In genomic region chr3:139119331-139120025, GRCh38 we compare ENCODE assay signal across 16 cellular contexts.
A peak's percentile ranks its signal among the peaks of the same experiment; 100 is the strongest.
DNase-seq lines count a peak whose midpoint lies in the region; ATAC-seq and TF ChIP-seq lines count a peak whose summit lies in the region.
"Had no signal": no experiment of that assay in that cellular context is flagged by ENCODE, and none has a peak within 500 bp of the region (broad histone marks: within the 10 kb centered on the region; RNA-seq: fewer than 3 reads in every experiment).

No MANE protein-coding gene starts in this region.

- no peak for ATAC-seq in activated CD8-positive, alpha-beta memory T cell treated with anti-CD3 and anti-CD28 coated beads, Interleukin-2, amount 10 ng/mL, durations not matched to agents 7 days and 5 days
- no peak for ATAC-seq in GM21619 (IDR thresholded peaks at IDR 0.05; ENCODE audit: unreplicated experiment)
- no peak for ATAC-seq in T-helper 17 cell
- ATAC-seq: Panc1 had no signal

- TF ChIP-seq CTCF in endothelial cell (IDR thresholded peaks at IDR 0.05; ENCODE audit: unreplicated experiment) (no peak), osteoblast (IDR thresholded peaks at IDR 0.05; ENCODE audit: extremely low read depth, low read depth, low read length) (no peak), PC-9 (conservative IDR thresholded peaks at IDR 0.05) (no peak)

- no peaks in the 10 kb centered on the region for H3K27me3 Mint-ChIP-seq in activated CD8-positive, alpha-beta memory T cell treated with anti-CD3 and anti-CD28 coated beads, Interleukin-2, amount 10 ng/mL, durations not matched to agents 7 days and 5 days
- H3K27me3 Mint-ChIP-seq in endothelial cell (ENCODE audit: unreplicated experiment) (peaks cover 4% of the 10 kb centered on the region), T-helper 17 cell (peaks cover 7% of the 10 kb centered on the region)

- H2AFZ ChIP-seq in osteoblast (ENCODE audit: low read length) (no peak overlapping the region), PC-9 (no peak overlapping the region)

- peak; percentile 7 for DNase-seq in activated CD8-positive, alpha-beta memory T cell treated with anti-CD3 and anti-CD28 coated beads for 24 hours
- no peak for DNase-seq in activated CD8-positive, alpha-beta memory T cell treated with anti-CD3 and anti-CD28 coated beads, Interleukin-2, amount 10 ng/mL, durations not matched to agents 7 days and 5 days
- no peak for DNase-seq in endothelial cell (ENCODE audit: low spot score)
- DNase-seq in osteoblast (ENCODE audit: insufficient read length, low spot score, missing footprints): no peak
- DNase-seq in T-helper 17 cell: no peak
- no peak for DNase-seq in NCI-H510A (lab: John Stamatoyannopoulos, UW)
- DNase-seq in PC-9: no peak
- DNase-seq: Caco-2, KG1, NCI-H1105 treated with DMSO at 0.1 percent for 48 hours, NCI-H187 treated with DMSO at 0.1 percent for 48 hours, NCI-H2171, NCI-H446 treated with DMSO at 0.1 percent for 48 hours, NCI-H774 had no signal

- H3K9me3 Mint-ChIP-seq in activated CD8-positive, alpha-beta memory T cell treated with anti-CD3 and anti-CD28 coated beads, Interleukin-2, amount 10 ng/mL, durations not matched to agents 7 days and 5 days (ENCODE audit: low read depth): no peaks in the 10 kb centered on the region
- H3K9me3 Mint-ChIP-seq in endothelial cell (ENCODE audit: unreplicated experiment): no peaks in the 10 kb centered on the region

- no peak overlapping the region for H3K27ac Mint-ChIP-seq in activated CD8-positive, alpha-beta memory T cell treated with anti-CD3 and anti-CD28 coated beads, Interleukin-2, amount 10 ng/mL, durations not matched to agents 7 days and 5 days
- H3K27ac Mint-ChIP-seq in endothelial cell (ENCODE audit: unreplicated experiment) (peak overlapping the region; percentile 11), T-helper 17 cell (no peak overlapping the region)

- H3K36me3 Mint-ChIP-seq in activated CD8-positive, alpha-beta memory T cell treated with anti-CD3 and anti-CD28 coated beads, Interleukin-2, amount 10 ng/mL, durations not matched to agents 7 days and 5 days: no peaks in the 10 kb centered on the region
- H3K36me3 Mint-ChIP-seq in endothelial cell (ENCODE audit: low read depth, unreplicated experiment): no peaks in the 10 kb centered on the region
- no peaks in the 10 kb centered on the region for H3K36me3 Mint-ChIP-seq in T-helper 17 cell (ENCODE audit: low read depth)

- intact Hi-C loops in PC-9 (cut with micrococcal nuclease; ENCODE audit: unreplicated experiment): no loop called here

- H4K20me1 ChIP-seq in osteoblast (ENCODE audit: insufficient read depth, low read length) (no peaks in the 10 kb centered on the region), PC-9 (ENCODE audit: insufficient read depth) (no peaks in the 10 kb centered on the region)

- no peaks in the 10 kb centered on the region for H3K9me2 ChIP-seq in PC-9 (ENCODE audit: insufficient read depth)

- H3F3A ChIP-seq in PC-9 (ENCODE audit: insufficient read depth, low read depth): peaks cover 7% of the 10 kb centered on the region; the same call in 1 of the 2 replicates

- no peaks in the 10 kb centered on the region for H3K27me3 ChIP-seq in osteoblast (ENCODE audit: insufficient read depth, low read length)
- H3K27me3 ChIP-seq in PC-9 (ENCODE audit: insufficient read depth, low read depth): no peaks in the 10 kb centered on the region

- H3K4me3 Mint-ChIP-seq in activated CD8-positive, alpha-beta memory T cell treated with anti-CD3 and anti-CD28 coated beads, Interleukin-2, amount 10 ng/mL, durations not matched to agents 7 days and 5 days: no peak overlapping the region
- no peak overlapping the region for H3K4me3 Mint-ChIP-seq in endothelial cell (ENCODE audit: unreplicated experiment)
- H3K4me3 Mint-ChIP-seq in T-helper 17 cell: no peak overlapping the region

- BruUV-seq in PC-9 (replicated peaks; lab: Mats Ljungman, UMichigan): no TSS peak

- H3K79me2 ChIP-seq in osteoblast (ENCODE audit: insufficient read depth, low read length) (no peaks in the 10 kb centered on the region), PC-9 (ENCODE audit: low read depth) (no peaks in the 10 kb centered on the region)

- no peaks in the 10 kb centered on the region for H3K9me3 ChIP-seq in osteoblast (ENCODE audit: low read depth, low read length)
- H3K9me3 ChIP-seq in T-helper 17 cell (ENCODE audit: control insufficient read depth, low read length, poor library complexity, severe bottlenecking): no peaks in the 10 kb centered on the region
- H3K9me3 ChIP-seq in PC-9 (ENCODE audit: insufficient read depth, low read depth): no peaks in the 10 kb centered on the region
- H3K9me3 ChIP-seq: Caco-2 had no signal

- H3K4me1 Mint-ChIP-seq in activated CD8-positive, alpha-beta memory T cell treated with anti-CD3 and anti-CD28 coated beads, Interleukin-2, amount 10 ng/mL, durations not matched to agents 7 days and 5 days: peaks cover 9% of the 10 kb centered on the region
- H3K4me1 Mint-ChIP-seq in endothelial cell (ENCODE audit: unreplicated experiment): peaks cover 18% of the 10 kb centered on the region
- H3K4me1 Mint-ChIP-seq in T-helper 17 cell: no peaks in the 10 kb centered on the region

- no peak overlapping the region for H3K4me2 ChIP-seq in osteoblast (ENCODE audit: insufficient read depth, low read length)
- no peak overlapping the region for H3K4me2 ChIP-seq in PC-9

- H3K4me1 ChIP-seq in osteoblast (ENCODE audit: insufficient read depth, low read length) (peaks cover 44% of the 10 kb centered on the region), PC-9 (replicated peaks; ENCODE audit: insufficient read depth) (no peaks in the 10 kb centered on the region)

- no peaks in the 10 kb centered on the region for H3K36me3 ChIP-seq in osteoblast (ENCODE audit: insufficient read depth, low read length)
- no peaks in the 10 kb centered on the region for H3K36me3 ChIP-seq in PC-9 (ENCODE audit: low read depth)

- H3K27ac ChIP-seq in osteoblast (ENCODE audit: low read depth, low read length) (peak overlapping the region; percentile 61), PC-9 (no peak overlapping the region)

- POLR2A ChIA-PET in PC-9 (lab: Charles Lee; ENCODE audit: unreplicated experiment): no interaction called here

- CTCF ChIA-PET in activated CD8-positive, alpha-beta memory T cell treated with anti-CD3 and anti-CD28 coated beads, Interleukin-2, amount 10 ng/mL, durations not matched to agents 7 days and 5 days (lab: Charles Lee): no interaction called here
- CTCF ChIA-PET in PC-9 (lab: Charles Lee): interaction anchor here (0.5 kb wide), 1 partner anchor 8 kb away, joined by 4 read pairs; no protein-coding TSS in a partner anchor

- no peak overlapping the region for H3K4me3 ChIP-seq in osteoblast (ENCODE audit: insufficient read depth, low read length)
- no peak overlapping the region for H3K4me3 ChIP-seq in PC-9
